9 cellular contexts compared by ENCODE assay signal in the genomic region with DNA sequence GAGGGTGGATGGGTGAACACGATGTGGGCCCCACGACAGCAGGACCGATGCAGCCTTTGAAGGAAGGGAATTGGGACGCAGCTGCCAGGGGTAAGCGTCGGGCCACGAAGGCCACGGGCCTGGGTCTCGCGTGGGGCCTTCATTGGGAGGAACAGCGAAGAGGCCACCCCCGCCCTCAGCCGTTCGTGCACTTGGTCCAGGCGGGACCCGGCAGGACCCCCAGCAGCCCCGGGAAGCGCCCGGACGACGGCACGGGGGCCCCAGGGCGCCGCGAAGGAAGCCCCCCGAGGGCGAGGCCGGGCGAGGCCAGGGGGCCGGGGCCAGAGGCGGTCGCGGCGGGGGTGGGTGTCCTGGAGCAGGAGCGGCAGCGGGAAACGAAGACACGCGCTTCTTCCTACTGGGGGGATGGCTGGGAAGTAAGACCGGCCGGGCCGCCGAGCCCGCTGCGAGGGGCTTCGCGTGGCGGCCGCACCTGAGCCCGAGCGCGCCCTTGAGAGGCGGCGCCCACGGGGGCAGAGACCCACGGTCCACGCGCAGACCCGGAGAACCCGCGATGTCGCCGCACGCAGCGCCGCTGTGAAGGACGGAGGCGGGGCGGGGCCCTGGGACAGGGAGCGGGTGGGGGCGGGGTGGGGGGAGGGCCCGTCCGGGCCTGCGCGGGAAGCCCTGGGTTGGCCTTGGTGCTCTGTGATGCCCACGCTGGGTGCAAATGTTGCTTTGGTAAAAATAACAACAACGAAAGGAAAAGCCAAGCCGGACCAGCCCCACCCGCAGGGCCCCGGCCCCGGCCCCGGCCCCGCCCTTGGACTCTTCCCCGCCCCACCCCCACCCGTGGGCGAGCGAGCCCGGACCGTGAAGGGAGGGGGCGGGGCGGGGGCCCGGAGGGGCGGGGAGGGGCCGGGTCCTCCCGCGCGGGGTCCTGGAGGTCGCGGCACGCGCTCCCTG. TPM values are rescaled to one million over a fixed set of nuclear protein-coding genes. Genes with fewer than 3 reads are reported as not detected.
A peak's percentile ranks its signal among the peaks of the same experiment; 100 is the strongest.
DNase-seq lines count a peak whose midpoint lies in the region; ATAC-seq, FAIRE-seq and TF ChIP-seq lines count a peak whose summit lies in the region.
"Had no signal": no experiment of that assay in that cellular context is flagged by ENCODE, and none has a peak within 500 bp of the region (broad histone marks: within the 10 kb centered on the region; RNA-seq: fewer than 3 reads in every experiment).

No MANE protein-coding gene starts in this region.

- no peak for FAIRE-seq in kidney (lab: Jason Lieb, UNC)

- TF ChIP-seq EP300 in tibial nerve (IDR thresholded peaks at IDR 0.05), result no peak

- WGBS in tibial nerve, 2 donors, result 8 to 17% methylated on average over 15 to 51 of the region's 101 CpGs

- intact Hi-C loops in breast epithelium (cut with DNase I; ENCODE audit: low total_unique reads), result no loop called here
- intact Hi-C loops in kidney (cut with DNase I), result no loop called here

- H3K27ac ChIP-seq in breast epithelium (peak overlapping the region; percentile 81 to 89), kidney (ENCODE audit: low read depth in 2 of 2, low read length in 2 of 2) (no peak overlapping the region), tibial nerve (peak overlapping the region; percentile 7 to 81 (median 60))

- peak; percentile 18 for DNase-seq in activated CD8-positive, alpha-beta memory T cell treated with anti-CD3 and anti-CD28 coated beads, Interleukin-2, amount 50 U/mL, for 4 hours
- DNase-seq in activated CD8-positive, alpha-beta memory T cell treated with anti-CD3 and anti-CD28 coated beads for 24 hours, result no peak
- DNase-seq in breast epithelium (ENCODE audit: low spot score in 2 of 2) (no peak), kidney (peak; percentile 76), tibial nerve (ENCODE audit: low spot score in 2 of 2) (no peak), OCI-M2 (lab: John Stamatoyannopoulos, UW; ENCODE audit: unreplicated experiment) (no peak), occipital lobe (lab: John Stamatoyannopoulos, UW) (no peak)
- DNase-seq: RPMI8226 had no signal

- H3K27me3 ChIP-seq in breast epithelium, result no peaks in the 10 kb centered on the region
- no peaks in the 10 kb centered on the region for H3K27me3 ChIP-seq in tibial nerve

- TF ChIP-seq CTCF in breast epithelium (IDR thresholded peaks at IDR 0.05) (no peak), kidney (IDR thresholded peaks at IDR 0.05; ENCODE audit: borderline replicate concordance, extremely low read depth, insufficient read depth) (no peak), tibial nerve (IDR thresholded peaks at IDR 0.05) (no peak)

- H3K4me1 ChIP-seq in breast epithelium (peaks cover 0 to 8% of the 10 kb centered on the region in 2 donors), kidney (ENCODE audit: control insufficient read depth in 1 of 2, insufficient read depth in 1 of 2, low read depth in 1 of 2, low read length in 2 of 2) (peaks cover 0 to 6% of the 10 kb centered on the region in 2 donors), tibial nerve (peaks cover 0 to 19% (median 5%) of the 10 kb centered on the region in 4 donors)

- peak overlapping the region; percentile 38 to 70 (median 63) for H3K4me3 ChIP-seq in breast epithelium
- H3K4me3 ChIP-seq in kidney (ENCODE audit: low read length in 2 of 2), result no peak overlapping the region
- peak overlapping the region; percentile 33 to 57 (median 41) for H3K4me3 ChIP-seq in tibial nerve

- H3K9me3 ChIP-seq in breast epithelium (no peaks in the 10 kb centered on the region), kidney (ENCODE audit: control insufficient read depth in 1 of 2, low read length in 2 of 2) (peaks cover 0 to under 1% of the 10 kb centered on the region in 2 donors), tibial nerve (peaks cover 0 to 5% (median 0%) of the 10 kb centered on the region in 4 donors)

- no peak for ATAC-seq in HG02610 (IDR thresholded peaks at IDR 0.05; ENCODE audit: unreplicated experiment)

- TF ChIP-seq POLR2A in breast epithelium (IDR thresholded peaks at IDR 0.05) (no peak), tibial nerve (IDR thresholded peaks at IDR 0.05) (no peak)

- no peak overlapping the region for H3K9ac ChIP-seq in kidney (ENCODE audit: low read length in 2 of 2)

- H3K36me3 ChIP-seq in breast epithelium (no peaks in the 10 kb centered on the region), kidney (ENCODE audit: control insufficient read depth in 1 of 2, insufficient read depth in 2 of 2, low read length in 2 of 2) (no peaks in the 10 kb centered on the region), tibial nerve (no peaks in the 10 kb centered on the region)

RNA-seq across cellular contexts. Expression of a gene that starts 56.0 kb away (rescaled TPM):
- total RNA-seq in breast epithelium (10 to 100 TPM; 19.9 to 21.3 (median 20.0) TPM), kidney (34.9 TPM), tibial nerve (10 to 100 TPM; 18.2 to 57.6 (median 32.0) TPM), occipital lobe (17.0 TPM)
- 6.7 TPM for polyA plus RNA-seq in kidney (ENCODE audit: insufficient read depth, low read depth, low replicate concordance)

Comparison
In these comparisons a context has a peak if more than half of its experiments do, and no peak if none do; other contexts are left out.
1. DNase-seq: peak in activated CD8-positive, alpha-beta memory T cell treated with anti-CD3 and anti-CD28 coated beads, Interleukin-2, amount 50 U/mL, for 4 hours (single experiment) and kidney (single experiment); none in activated CD8-positive, alpha-beta memory T cell treated with anti-CD3 and anti-CD28 coated beads for 24 hours (single experiment), breast epithelium (0 of 2), tibial nerve (0 of 2), OCI-M2 (single experiment) and occipital lobe (single experiment).
2. H3K27ac ChIP-seq: peak in breast epithelium (2 of 2) and tibial nerve (4 of 4); none in kidney (0 of 2).
3. H3K4me3 ChIP-seq: peak in breast epithelium (3 of 3) and tibial nerve (4 of 4); none in kidney (0 of 2).